In genomic region chr6:16081337-16081736, GRCh38 we compare ENCODE assay signal across 22 cellular contexts.
"Had no signal": no experiment of that assay in that cellular context is flagged by ENCODE, and none has a peak within 500 bp of the region (broad histone marks: within the 10 kb centered on the region; RNA-seq: fewer than 3 reads in every experiment).

No MANE protein-coding gene starts in this region.

- H3K36me3 ChIP-seq: esophagus squamous epithelium, gastrocnemius medialis, heart left ventricle, left lung, lower lobe of right lung had no signal

- H3K4me3 ChIP-seq: esophagus squamous epithelium, gastrocnemius medialis, heart left ventricle, left lung, lower lobe of right lung had no signal

- H3K27me3 ChIP-seq: gastrocnemius medialis, heart left ventricle, left lung had no signal

- H3K9me3 ChIP-seq: esophagus squamous epithelium, gastrocnemius medialis, heart left ventricle, left lung, lower lobe of right lung had no signal

- H3K27ac ChIP-seq: epithelial cell of prostate, esophagus squamous epithelium, gastrocnemius medialis, heart left ventricle, left lung, lower lobe of right lung had no signal

- ATAC-seq: effector memory CD8-positive, alpha-beta T cell; gastrocnemius medialis; heart left ventricle; left lung; left ventricle myocardium superior; lower lobe of right lung; naive thymus-derived CD4-positive, alpha-beta T cell had no signal

- FAIRE-seq: colon, endometrium, kidney had no signal

- H3K4me1 ChIP-seq: gastrocnemius medialis, heart left ventricle, left lung, lower lobe of right lung had no signal

- DNase-seq: cortex of kidney; effector CD8-positive, alpha-beta T cell; effector memory CD8-positive, alpha-beta T cell; endodermal cell; erythroblast; esophagus squamous epithelium; foreskin fibroblast; foreskin melanocyte; gastrocnemius medialis; heart left ventricle; hippocampal formation; islet precursor cell; kidney; kidney glomerular epithelial cell; left lung; left ventricle myocardium superior; lower lobe of right lung; mesenchymal stem cell; naive thymus-derived CD4-positive, alpha-beta T cell had no signal
